Comparison of ENCODE assay signal across 7 cellular contexts in the genomic region with DNA sequence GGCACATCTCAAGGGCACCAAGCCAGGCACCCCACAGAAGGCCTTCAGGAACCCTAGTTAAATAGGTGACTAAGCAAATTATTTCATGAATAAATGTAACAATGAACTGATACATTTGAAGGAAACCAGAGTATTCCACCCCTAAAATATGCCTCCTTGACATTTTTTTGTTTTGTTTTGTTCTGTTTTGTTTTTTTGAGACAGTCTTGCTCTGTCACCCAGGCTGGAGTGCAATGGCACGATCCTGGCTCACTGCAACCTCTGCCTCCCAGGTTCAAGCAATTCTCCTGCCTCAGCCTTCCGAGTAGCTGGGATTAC. TPM values are rescaled to one million over a fixed set of nuclear protein-coding genes. Genes with fewer than 3 reads are reported as not detected.
DNase-seq lines count a peak whose midpoint lies in the region; ATAC-seq, FAIRE-seq and TF ChIP-seq lines count a peak whose summit lies in the region.
"Not testable (repeated sequence)": the region's sequence is repeated elsewhere in the genome, so short reads cannot be mapped to it uniquely, and the experiment has no call there.

No MANE protein-coding gene starts in this region.

- H2AFZ ChIP-seq in Loucy (ENCODE audit: low read length), result peak overlapping the region; percentile 23; the same call in 1 of the 2 replicates
- not testable (repeated sequence) for H2AFZ ChIP-seq in HepG2 (ENCODE audit: low read length)

- peaks cover 13% of the 10 kb centered on the region for H3K27me3 Mint-ChIP-seq in brain
- not testable (repeated sequence) for H3K27me3 Mint-ChIP-seq in stimulated activated naive B cell treated with anti-CD40 and anti-IgM and Interleukin-4, amounts not matched to agents 10 μg/mL and 1 μg/mL and 100 μg/mL, for 72 hours

- not testable (repeated sequence) for H3K36me3 ChIP-seq in BLaER1 treated with 17β-estradiol and CSF1 and Interleukin-3, amounts not matched to agents 10 nM and 100 nM; HEK293 (ENCODE audit: control insufficient read depth in 2 of 2, insufficient read depth in 1 of 2, low read length in 2 of 2); Loucy (ENCODE audit: insufficient read depth, low read length); HepG2 (replicated peaks in 1 of 2; ENCODE audit: control insufficient read depth in 1 of 2, insufficient read depth in 2 of 2, low read length in 2 of 2)

- H3F3A ChIP-seq in Loucy (ENCODE audit: low read depth), result peaks cover 11% of the 10 kb centered on the region

- WGBS in HepG2 (ENCODE audit: low lambda C conversion rate), result 2% methylated on average over 2 of the region's 2 CpGs

- not testable (repeated sequence) for H3K79me2 ChIP-seq in Loucy (ENCODE audit: insufficient read depth, low read length); HepG2 (ENCODE audit: insufficient read depth, low read length)

- peak overlapping the region in 9 of 11 experiments; percentile 5 to 48 (median 29); a peak in 10 of 22 replicates for H3K9ac ChIP-seq in BLaER1 treated with 17β-estradiol and CSF1 and Interleukin-3, amounts not matched to agents 10 nM and 100 nM
- H3K9ac ChIP-seq in Loucy (ENCODE audit: low read depth, low read length, poor library complexity, severe bottlenecking); HepG2 (ENCODE audit: insufficient read depth, low read depth, low read length): not testable (repeated sequence)

- not testable (repeated sequence) for TF ChIP-seq POLR2A in HepG2 (IDR thresholded peaks at IDR 0.05; ENCODE audit: insufficient read depth in 1 of 2, low read depth in 2 of 2, low read length in 2 of 2)

- POLR2A ChIA-PET in HEK293 (lab: Yijun Ruan, JAX) (interaction anchor here (0.6 kb wide), 1 partner anchor 8 kb away, joined by 3 read pairs; no protein-coding TSS in a partner anchor), HepG2 (lab: Yijun Ruan, JAX) (interaction anchor here (1.8 kb wide), 1 partner anchor 30 kb away, joined by 5 read pairs; a partner anchor contains a TSS)
- POLR2A ChIA-PET in RWPE1 (lab: Yijun Ruan, JAX; ENCODE audit: low non-redundant PET), result not testable (repeated sequence)

- H3K9me3 ChIP-seq in BLaER1 treated with 17β-estradiol and CSF1 and Interleukin-3, amounts not matched to agents 10 nM and 100 nM (replicated peaks in 1 of 11), result peaks cover 0 to 13% (median 6%) of the 10 kb centered on the region in 11 experiments; a peak in 12 of 22 replicates
- H3K9me3 ChIP-seq in HEK293 (ENCODE audit: control insufficient read depth, insufficient read depth, low read depth, low read length); Loucy (ENCODE audit: insufficient read depth, low read depth, low read length); HepG2 (ENCODE audit: low read length): not testable (repeated sequence)

- in situ Hi-C loops in HepG2 (cut with HindIII; ENCODE audit: extremely low pct_ligation_motif_present, low pct_unique_long_range_greater_than_20kb), result not testable (repeated sequence)

- H3K4me1 ChIP-seq in BLaER1 treated with 17β-estradiol and CSF1 and Interleukin-3, amounts not matched to agents 10 nM and 100 nM, result peaks cover 41 to 93% (median 90%) of the 10 kb centered on the region in 10 experiments
- not testable (repeated sequence) for H3K4me1 ChIP-seq in HEK293 (ENCODE audit: control insufficient read depth, insufficient read depth, low read length)
- peaks cover 32% of the 10 kb centered on the region for H3K4me1 ChIP-seq in Loucy (ENCODE audit: insufficient read depth, low read length, poor library complexity, severe bottlenecking)
- H3K4me1 ChIP-seq in HepG2 (ENCODE audit: insufficient read depth, low read length), result peaks cover 32% of the 10 kb centered on the region

- CTCF ChIA-PET in HEK293 (lab: Yijun Ruan, JAX) (interaction anchor here (1.1 kb wide), 1 partner anchor 15 kb away, joined by 8 read pairs; no protein-coding TSS in a partner anchor), RWPE1 (lab: Yijun Ruan, JAX) (interaction anchor here (0.7 to 1.2 kb wide), 2 partner anchors 15 to 272 kb away, joined by 4 to 5 read pairs; no protein-coding TSS in a partner anchor)
- CTCF ChIA-PET in HepG2 (lab: Yijun Ruan, JAX; ENCODE audit: low intra/inter-chr PET ratio, low total read pairs), result not testable (repeated sequence)

- peak overlapping the region in 10 of 11 experiments; percentile 12 to 94 (median 80); a peak in 18 of 22 replicates for H3K4me2 ChIP-seq in BLaER1 treated with 17β-estradiol and CSF1 and Interleukin-3, amounts not matched to agents 10 nM and 100 nM
- not testable (repeated sequence) for H3K4me2 ChIP-seq in Loucy (ENCODE audit: low read depth, low read length, poor library complexity, severe bottlenecking)
- H3K4me2 ChIP-seq in HepG2 (ENCODE audit: low read depth, low read length), result peak overlapping the region; percentile 57

- H3K9me3 Mint-ChIP-seq in brain, result peaks cover 3 to 12% (median 10%) of the 10 kb centered on the region in 5 experiments
- H3K9me3 Mint-ChIP-seq in stimulated activated naive B cell treated with anti-CD40 and anti-IgM and Interleukin-4, amounts not matched to agents 10 μg/mL and 1 μg/mL and 100 μg/mL, for 72 hours, result not testable (repeated sequence)

- TF ChIP-seq RAD21 in HepG2 (CRISPR knock-in tag; IDR thresholded peaks at IDR 0.05), result not testable (repeated sequence)

- H3K9me2 ChIP-seq in Loucy (replicated peaks; ENCODE audit: low read depth, low read length), result not testable (repeated sequence)

- TF ChIP-seq EP300 in HepG2 (IDR thresholded peaks at IDR 0.05; ENCODE audit: low read depth in 2 of 2, low read length in 2 of 2); HepG2 (CRISPR knock-in tag; IDR thresholded peaks at IDR 0.05; ENCODE audit: borderline replicate concordance): not testable (repeated sequence)

- TF ChIP-seq CTCF in HEK293 (tag by site-specific recombination; IDR thresholded peaks at IDR 0.05); Loucy (conservative IDR thresholded peaks at IDR 0.05; ENCODE audit: low read length); RWPE1 (conservative IDR thresholded peaks at IDR 0.05; ENCODE audit: low read depth); brain (conservative IDR thresholded peaks at IDR 0.05); HepG2 (CRISPR knock-in tag; IDR thresholded peaks at IDR 0.05): not testable (repeated sequence)

- peaks cover 27% of the 10 kb centered on the region for H3K4me1 Mint-ChIP-seq in brain
- peaks cover 32 to 66% of the 10 kb centered on the region in 2 donors for H3K4me1 Mint-ChIP-seq in stimulated activated naive B cell treated with anti-CD40 and anti-IgM and Interleukin-4, amounts not matched to agents 10 μg/mL and 1 μg/mL and 100 μg/mL, for 72 hours

- not testable (repeated sequence) for DNase-seq in RWPE1 (ENCODE audit: low spot score); HepG2 (ENCODE audit: low spot score); stimulated activated naive B cell treated with anti-CD40 and anti-IgM and Interleukin-4, amounts not matched to agents 10 μg/mL and 1 μg/mL and 100 μg/mL, for 72 hours

- not testable (repeated sequence) for ATAC-seq in HepG2; stimulated activated naive B cell treated with anti-CD40 and anti-IgM and Interleukin-4, amounts not matched to agents 10 μg/mL and 1 μg/mL and 100 μg/mL, for 72 hours (replicated peaks)

- not testable (repeated sequence) for H3K4me3 ChIP-seq in BLaER1 treated with 17β-estradiol and CSF1 and Interleukin-3, amounts not matched to agents 10 nM and 100 nM; HEK293 (ENCODE audit: low read depth, low read length); Loucy (ENCODE audit: low read length, poor library complexity, severe bottlenecking)
- peak overlapping the region in 1 of 3 experiments; percentile 29; a peak in 1 of 6 replicates for H3K4me3 ChIP-seq in HepG2 (replicated peaks in 1 of 3; ENCODE audit: insufficient read depth in 1 of 3, low read depth in 2 of 3, low read length in 3 of 3)

- H3K27me3 ChIP-seq in BLaER1 treated with 17β-estradiol and CSF1 and Interleukin-3, amounts not matched to agents 10 nM and 100 nM; Loucy (ENCODE audit: insufficient read depth, low read length, poor library complexity, severe bottlenecking): not testable (repeated sequence)
- peaks cover 2 to 18% of the 10 kb centered on the region in 2 experiments; a peak in 2 of 5 replicates for H3K27me3 ChIP-seq in HepG2 (ENCODE audit: control insufficient read depth in 1 of 2, insufficient read depth in 2 of 2, low read length in 2 of 2)

- not testable (repeated sequence) for H4K20me1 ChIP-seq in BLaER1 treated with 17β-estradiol and CSF1 and Interleukin-3, amounts not matched to agents 10 nM and 100 nM; Loucy (ENCODE audit: insufficient read depth, low read length, poor library complexity, severe bottlenecking); HepG2 (ENCODE audit: insufficient read depth, low read length)

- peak overlapping the region in 10 of 11 experiments; percentile 45 to 84 (median 58); a peak in 20 of 22 replicates for H3K27ac ChIP-seq in BLaER1 treated with 17β-estradiol and CSF1 and Interleukin-3, amounts not matched to agents 10 nM and 100 nM
- not testable (repeated sequence) for H3K27ac ChIP-seq in HEK293 (ENCODE audit: extremely low read depth, low read depth, low read length); HepG2 (ENCODE audit: extremely low read length, insufficient read depth, low read length)
- peak overlapping the region; percentile 32 for H3K27ac ChIP-seq in RWPE1

- intact Hi-C loops in HepG2 (cut with micrococcal nuclease; ENCODE audit: unreplicated experiment), result not testable (repeated sequence)

- H3K27ac Mint-ChIP-seq in brain, result peak overlapping the region in 3 of 5 experiments; percentile 21 to 33 (median 24)
- peak overlapping the region; percentile 42 for H3K27ac Mint-ChIP-seq in stimulated activated naive B cell treated with anti-CD40 and anti-IgM and Interleukin-4, amounts not matched to agents 10 μg/mL and 1 μg/mL and 100 μg/mL, for 72 hours

- not testable (repeated sequence) for BruUV-seq in HepG2 (replicated peaks; lab: Mats Ljungman, UMichigan)

- H3K36me3 Mint-ChIP-seq in brain; stimulated activated naive B cell treated with anti-CD40 and anti-IgM and Interleukin-4, amounts not matched to agents 10 μg/mL and 1 μg/mL and 100 μg/mL, for 72 hours: not testable (repeated sequence)

- not testable (repeated sequence) for H3K4me3 Mint-ChIP-seq in brain; stimulated activated naive B cell treated with anti-CD40 and anti-IgM and Interleukin-4, amounts not matched to agents 10 μg/mL and 1 μg/mL and 100 μg/mL, for 72 hours

- not testable (repeated sequence) for FAIRE-seq in HepG2 (lab: Jason Lieb, UNC)

RNA-seq across cellular contexts. Expression of a gene that starts 30.2 kb away (rescaled TPM):
- polyA plus RNA-seq in brain (ENCODE audit: insufficient read depth, low read depth, low replicate concordance), result 1,531 TPM
- total RNA-seq in HepG2 (2016; rRNA removed; fragmentation: Illumina TruSeq; extraction: Trizol), result 148 and 323 TPM in 2 replicates
- 16.4 and 17.5 TPM in 2 replicates for total RNA-seq in HepG2 (2016; cell fraction: cytosol; rRNA removed; fragmentation: Illumina TruSeq; extraction: Trizol; ENCODE audit: low read depth)
- 130 and 339 TPM in 2 replicates for total RNA-seq in HepG2 (2016; cell fraction: insoluble cytoplasmic fraction; rRNA removed; fragmentation: Illumina TruSeq; extraction: Trizol)
- 41.6 and 42.4 TPM in 2 replicates for total RNA-seq in HepG2 (2016; cell fraction: membrane; rRNA removed; fragmentation: Illumina TruSeq; extraction: Trizol)
- 278 and 332 TPM in 2 replicates for total RNA-seq in HepG2 (2016; cell fraction: nucleus; rRNA removed; fragmentation: Illumina TruSeq; extraction: Trizol)
- 643 and 779 TPM in 2 replicates for polyA plus RNA-seq in HepG2 (2011; rRNA removed)
- polyA plus RNA-seq in HepG2 (2011; cell fraction: cytosol; rRNA removed), result 776 and 886 TPM in 2 replicates
- polyA plus RNA-seq in HepG2 (2011; cell fraction: nucleus; rRNA removed), result 356 and 433 TPM in 2 replicates
- polyA plus RNA-seq in HepG2 (2012), result 412 and 503 TPM in 2 replicates
- 14.6 and 15.4 TPM in 2 replicates for polyA plus RNA-seq in HepG2 (2016; cell fraction: cytosol; fragmentation: Illumina TruSeq; extraction: Trizol; ENCODE audit: low read depth)
- 111 and 126 TPM in 2 replicates for polyA plus RNA-seq in HepG2 (2016; cell fraction: insoluble cytoplasmic fraction; fragmentation: Illumina TruSeq; extraction: Trizol; ENCODE audit: low read depth)
- 26.4 and 27.8 TPM in 2 replicates for polyA plus RNA-seq in HepG2 (2016; cell fraction: membrane; fragmentation: Illumina TruSeq; extraction: Trizol; ENCODE audit: low read depth)
- 383 and 387 TPM in 2 replicates for polyA plus RNA-seq in HepG2 (2016; cell fraction: nucleus; fragmentation: Illumina TruSeq; extraction: Trizol; ENCODE audit: insufficient read depth, low read depth)
- 387 and 527 TPM in 2 replicates for polyA minus RNA-seq in HepG2 (2011; rRNA and poly(A)+ RNA removed; ENCODE audit: low replicate concordance)
- 256 and 356 TPM in 2 replicates for polyA minus RNA-seq in HepG2 (2011; cell fraction: cytosol; rRNA and poly(A)+ RNA removed)
- 143 and 184 TPM in 2 replicates for polyA minus RNA-seq in HepG2 (2011; cell fraction: nucleus; rRNA and poly(A)+ RNA removed)
